8 cellular contexts compared by ENCODE assay signal in genomic region chr2:27890146-27891062, GRCh38. TPM values are rescaled to one million over a fixed set of nuclear protein-coding genes. Genes with fewer than 3 reads are reported as not detected.
A peak's percentile ranks its signal among the peaks of the same experiment; 100 is the strongest.
DNase-seq lines count a peak whose midpoint lies in the region; ATAC-seq and TF ChIP-seq lines count a peak whose summit lies in the region.

TSS of gene BABAM2 (plus strand) at chr2:27890729. CDS start at chr2:27894557, 3,828 bp downstream.
TSS of gene RBKS (minus strand) at chr2:27890387. CDS start at chr2:27890345, 42 bp downstream.

- H3K36me3 Mint-ChIP-seq in activated naive CD8-positive, alpha-beta T cell treated with anti-CD3 and anti-CD28 coated beads, Interleukin-2, amount 50 U/mL, for 24 hours (ENCODE audit: low read depth): peaks cover 19% of the 10 kb centered on the region
- H3K36me3 Mint-ChIP-seq in type B pancreatic cell: peaks cover 7% of the 10 kb centered on the region

- H3K79me2 ChIP-seq in SU-DHL-6 (ENCODE audit: insufficient read depth, low read length): peaks cover 13% of the 10 kb centered on the region

- H3K27me3 ChIP-seq in SU-DHL-6 (ENCODE audit: low read length): no peaks in the 10 kb centered on the region

- H3K4me3 ChIP-seq in GM12865 (ENCODE audit: low read depth, low read length) (peak within 1 kb of the TSS; percentile 98), SU-DHL-6 (ENCODE audit: insufficient read depth, low read length, poor library complexity, severe bottlenecking) (peak within 1 kb of the TSS; percentile 73)

- peak within 1 kb of the TSS; percentile 100 for H3K27ac Mint-ChIP-seq in activated naive CD8-positive, alpha-beta T cell treated with anti-CD3 and anti-CD28 coated beads, Interleukin-2, amount 50 U/mL, for 24 hours
- peak within 1 kb of the TSS; percentile 99 for H3K27ac Mint-ChIP-seq in type B pancreatic cell

- peak within 1 kb of the TSS; percentile 69 for H3K27ac ChIP-seq in SU-DHL-6 (ENCODE audit: low read depth, low read length)

- peak within 1 kb of the TSS; percentile 96 for H2AFZ ChIP-seq in SU-DHL-6 (ENCODE audit: low read depth, low read length, severe bottlenecking)

- no peaks in the 10 kb centered on the region for H3K9me3 Mint-ChIP-seq in activated naive CD8-positive, alpha-beta T cell treated with anti-CD3 and anti-CD28 coated beads, Interleukin-2, amount 50 U/mL, for 24 hours
- H3K9me3 Mint-ChIP-seq in type B pancreatic cell: no peaks in the 10 kb centered on the region

- peak within 1 kb of the TSS; percentile 92 for H3K4me3 Mint-ChIP-seq in activated naive CD8-positive, alpha-beta T cell treated with anti-CD3 and anti-CD28 coated beads, Interleukin-2, amount 50 U/mL, for 24 hours
- peak within 1 kb of the TSS; percentile 100 for H3K4me3 Mint-ChIP-seq in type B pancreatic cell

- H3K4me2 ChIP-seq in SU-DHL-6 (ENCODE audit: low read depth, low read length, poor library complexity, severe bottlenecking): peak within 1 kb of the TSS; percentile 87

- H4K20me1 ChIP-seq in SU-DHL-6 (ENCODE audit: low read depth, low read length): no peaks in the 10 kb centered on the region

- H3K9ac ChIP-seq in SU-DHL-6 (ENCODE audit: low read length): peak within 1 kb of the TSS; percentile 77

- H3F3A ChIP-seq in SU-DHL-6 (ENCODE audit: insufficient read depth): peaks cover 22% of the 10 kb centered on the region

- peaks cover 2% of the 10 kb centered on the region for H3K27me3 Mint-ChIP-seq in activated naive CD8-positive, alpha-beta T cell treated with anti-CD3 and anti-CD28 coated beads, Interleukin-2, amount 50 U/mL, for 24 hours
- H3K27me3 Mint-ChIP-seq in type B pancreatic cell: peaks cover 3% of the 10 kb centered on the region

- no peaks in the 10 kb centered on the region for H3K9me3 ChIP-seq in SU-DHL-6 (ENCODE audit: insufficient read depth, low read length)

- H3K9me2 ChIP-seq in SU-DHL-6 (replicated peaks; ENCODE audit: insufficient read depth, low read length): no peaks in the 10 kb centered on the region

- peak; percentile 75 for ATAC-seq in HG02763 (IDR thresholded peaks at IDR 0.05; ENCODE audit: unreplicated experiment)
- ATAC-seq in activated naive CD8-positive, alpha-beta T cell treated with anti-CD3 and anti-CD28 coated beads, Interleukin-2, amount 50 U/mL, for 24 hours: peak; percentile 89

- DNase-seq in GM12865 (ENCODE audit: low read depth): peak; percentile 94
- DNase-seq in NCI-H128 (lab: John Stamatoyannopoulos, UW; ENCODE audit: unreplicated experiment): peak; percentile 63
- peak; percentile 91 for DNase-seq in activated naive CD8-positive, alpha-beta T cell treated with anti-CD3 and anti-CD28 coated beads, Interleukin-2, amount 50 U/mL, for 24 hours
- peak; percentile 95 for DNase-seq in cardiac septum (ENCODE audit: low spot score)
- DNase-seq in pons (ENCODE audit: low spot score): peak; percentile 66
- peak; percentile 92 for DNase-seq in type B pancreatic cell (ENCODE audit: extremely low spot score, unreplicated experiment)

- no peaks in the 10 kb centered on the region for H3K36me3 ChIP-seq in SU-DHL-6 (ENCODE audit: low read length)

- H3K4me1 Mint-ChIP-seq in activated naive CD8-positive, alpha-beta T cell treated with anti-CD3 and anti-CD28 coated beads, Interleukin-2, amount 50 U/mL, for 24 hours: peaks cover 62% of the 10 kb centered on the region
- H3K4me1 Mint-ChIP-seq in type B pancreatic cell (ENCODE audit: unreplicated experiment): peaks cover 26% of the 10 kb centered on the region

- intact Hi-C loops in cardiac septum (cut with DNase I): loop anchor here (2.0 to 5.0 kb wide), 3 partner anchors 62 to 500 kb away; no protein-coding TSS in a partner anchor

- TF ChIP-seq CTCF in GM12865 (IDR thresholded peaks at IDR 0.05; ENCODE audit: insufficient read depth, low read depth, low read length, missing control alignments) (no peak), SU-DHL-6 (IDR thresholded peaks at IDR 0.05; ENCODE audit: insufficient read depth, low read length, poor library complexity, severe bottlenecking) (no peak), type B pancreatic cell (conservative IDR thresholded peaks at IDR 0.05) (no peak)

RNA-seq across cellular contexts. Expression of gene BABAM2, which starts in this region (rescaled TPM):
- total RNA-seq in cardiac septum: 63.4 TPM
- 26.1 and 30.4 TPM in 2 replicates for total RNA-seq in type B pancreatic cell (ENCODE audit: low replicate concordance)

RNA-seq across cellular contexts. Expression of gene RBKS, which starts in this region (rescaled TPM):
- total RNA-seq in cardiac septum (3.9 TPM), type B pancreatic cell (ENCODE audit: low replicate concordance) (2.6 and 3.2 TPM in 2 replicates)

Comparison
In these comparisons a context has a peak if more than half of its experiments do, and no peak if none do; other contexts are left out.
1. Peak in every context shown above with its lines: DNase-seq, ATAC-seq, H3K4me3 ChIP-seq and H3K27ac ChIP-seq.